In the genomic region with DNA sequence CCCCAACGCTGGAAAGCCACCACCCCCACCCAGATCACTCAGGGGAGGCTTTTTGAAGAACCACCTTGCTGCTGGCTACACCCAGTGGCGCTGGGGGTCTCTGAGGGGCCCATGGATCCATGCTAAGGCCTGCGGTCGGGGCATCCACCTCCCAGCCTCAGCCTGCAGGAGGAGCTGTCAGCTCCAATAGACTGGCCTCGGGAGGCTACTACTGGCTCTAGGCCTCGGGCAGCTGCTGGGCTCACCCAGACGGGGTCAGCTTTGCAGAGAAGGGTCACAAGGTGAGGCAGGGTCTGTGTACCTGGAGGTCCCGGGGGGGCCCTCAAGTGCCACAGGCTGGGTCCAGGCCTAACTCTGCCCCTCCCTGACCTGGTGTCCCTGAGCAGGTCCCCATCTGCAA, we compare ENCODE assay signal across 21 cellular contexts.
DNase-seq lines count a peak whose midpoint lies in the region; ATAC-seq and TF ChIP-seq lines count a peak whose summit lies in the region.
"Had no signal": no experiment of that assay in that cellular context is flagged by ENCODE, and none has a peak within 500 bp of the region (broad histone marks: within the 10 kb centered on the region; RNA-seq: fewer than 3 reads in every experiment).

No MANE protein-coding gene starts in this region.

- no peak overlapping the region for H2AFZ ChIP-seq in HCT116 (ENCODE audit: low read depth, low read length, poor library complexity, severe bottlenecking)
- no peak overlapping the region for H2AFZ ChIP-seq in neuronal stem cell (ENCODE audit: low read length)

- TF ChIP-seq CTCF in HCT116 (IDR thresholded peaks at IDR 0.05 in 2 of 3, conservative IDR thresholded peaks at IDR 0.05 in 1 of 3; ENCODE audit: borderline replicate concordance in 1 of 3, insufficient read depth in 1 of 3, low read depth in 2 of 3, low read length in 2 of 3) (peak in 2 of 3 experiments; percentile 26 to 34; a peak in 3 of 6 replicates), endodermal cell (conservative IDR thresholded peaks at IDR 0.05) (peak; percentile 75)

- H4K20me1 ChIP-seq in HCT116 (ENCODE audit: insufficient read depth), result no peaks in the 10 kb centered on the region

- no peak overlapping the region for H2BK5ac ChIP-seq in neuronal stem cell (ENCODE audit: low read length)

- H3K18ac ChIP-seq in neuronal stem cell (ENCODE audit: low read length), result peak overlapping the region; percentile 21

- DNase-seq in D341Med (ENCODE audit: low spot score) (peak; percentile 31), HCT116 (ENCODE audit: low read depth, low spot score) (no peak), endodermal cell (peak; percentile 76), neuronal stem cell (ENCODE audit: low spot score) (no peak), NCI-H69 (lab: John Stamatoyannopoulos, UW) (no peak)
- DNase-seq in activated T-helper 2 cell treated with anti-CD3 and anti-CD28 coated beads, Interferon-gamma antibody, Interleukin-2, Interleukin-4, amounts not matched to agents 10 μg/mL and 5 μg/mL and 100 μg/mL, durations not matched to agents 14 hours and 24 hours and 36 hours (ENCODE audit: low spot score), result no peak
- no peak for DNase-seq in stimulated activated naive CD4-positive, alpha-beta T cell treated with Interleukin-2 at 50 U/mL for 16 hours (lab: John Stamatoyannopoulos, UW)
- DNase-seq: activated CD4-positive, CD25-positive, alpha-beta regulatory T cell; activated gamma-delta T cell; activated T-cell treated with anti-CD3 and anti-CD28 coated beads, Interleukin-2, amount 50 U/mL, for 24 hours; cortex of kidney; DND-41; effector memory CD8-positive, alpha-beta T cell; naive thymus-derived CD4-positive, alpha-beta T cell; NCI-H1048; SJCRH30; stimulated activated CD4-positive, alpha-beta T cell treated with anti-CD3 and anti-CD28 coated beads, Interleukin-4, amount 100 ng/mL, for 4 hours had no signal

- no peak overlapping the region for H3K4me2 ChIP-seq in HCT116 (ENCODE audit: low read length)
- H3K4me2 ChIP-seq in neuronal stem cell (ENCODE audit: insufficient read depth, low read length, poor library complexity, severe bottlenecking), result no peak overlapping the region

- H3K4me3 ChIP-seq in HCT116 (replicated peaks in 1 of 2; ENCODE audit: low read depth in 1 of 2, low read length in 2 of 2), result no peak overlapping the region
- H3K4me3 ChIP-seq in endodermal cell (ENCODE audit: low read length), result no peak overlapping the region
- H3K4me3 ChIP-seq in neuronal stem cell (ENCODE audit: low read length in 2 of 2), result no peak overlapping the region
- H3K4me3 ChIP-seq: GM12878, SJCRH30, tibial nerve had no signal

- H3K27me3 ChIP-seq in HCT116 (ENCODE audit: insufficient read depth, low read length) (peaks cover 6% of the 10 kb centered on the region; the same call in 1 of the 2 replicates), endodermal cell (ENCODE audit: control insufficient read depth, insufficient read depth, low read length, poor library complexity, severe bottlenecking) (no peaks in the 10 kb centered on the region), neuronal stem cell (ENCODE audit: control insufficient read depth in 3 of 3, insufficient read depth in 3 of 3, low read depth in 1 of 3, low read length in 3 of 3) (peaks cover 0 to 5% (median 0%) of the 10 kb centered on the region in 3 experiments)
- H3K27me3 ChIP-seq: SJCRH30 had no signal

- H4K91ac ChIP-seq in neuronal stem cell (ENCODE audit: low read depth, low read length, poor library complexity), result no peak overlapping the region

- peaks cover 1% of the 10 kb centered on the region for H3K79me1 ChIP-seq in neuronal stem cell (ENCODE audit: low read depth, low read length)

- no peak overlapping the region for H2AK5ac ChIP-seq in neuronal stem cell (ENCODE audit: low read depth, low read length)

- H3K27ac Mint-ChIP-seq in endodermal cell, result no peak overlapping the region
- H3K27ac Mint-ChIP-seq in activated T-helper 2 cell treated with anti-CD3 and anti-CD28 coated beads, Interferon-gamma antibody, Interleukin-2, Interleukin-4, amounts not matched to agents 10 μg/mL and 5 μg/mL and 100 μg/mL, durations not matched to agents 14 hours and 24 hours and 36 hours, result no peak overlapping the region
- H3K27ac Mint-ChIP-seq: activated T-cell treated with anti-CD3 and anti-CD28 coated beads, Interleukin-2, amount 50 U/mL, for 24 hours; effector memory CD8-positive, alpha-beta T cell; IgD-negative memory B cell; naive thymus-derived CD4-positive, alpha-beta T cell; T-cell had no signal

- H3K27ac ChIP-seq in HCT116 (ENCODE audit: low read depth, low read length) (no peak overlapping the region), endodermal cell (ENCODE audit: low read depth, low read length) (no peak overlapping the region), neuronal stem cell (replicated peaks; ENCODE audit: low read length) (no peak overlapping the region)
- H3K27ac ChIP-seq: SJCRH30, tibial nerve had no signal

- no peak for TF ChIP-seq RAD21 in HCT116 (IDR thresholded peaks at IDR 0.05; ENCODE audit: low read depth)

- no peak overlapping the region for H3K14ac ChIP-seq in neuronal stem cell (ENCODE audit: low read length)

- no peak overlapping the region for H3K9ac ChIP-seq in HCT116 (ENCODE audit: low read length)
- no peak overlapping the region for H3K9ac ChIP-seq in endodermal cell (ENCODE audit: extremely low read depth, low read length, poor library complexity, severe bottlenecking)
- H3K9ac ChIP-seq in neuronal stem cell (ENCODE audit: low read depth, low read length, poor library complexity), result no peak overlapping the region

- RAD21 ChIA-PET in HCT116 (lab: Charles Lee; ENCODE audit: low non-redundant PET in 1 of 2, low total read pairs in 2 of 2, uncharacterized antibody in 2 of 2, unreplicated experiment in 2 of 2), result no interaction called here

- intact Hi-C loops in HCT116 (cut with micrococcal nuclease), result no loop called here
- intact Hi-C loops in activated T-helper 2 cell treated with anti-CD3 and anti-CD28 coated beads, Interferon-gamma antibody, Interleukin-2, Interleukin-4, amounts not matched to agents 10 μg/mL and 5 μg/mL and 100 μg/mL, durations not matched to agents 14 hours and 24 hours and 36 hours (cut with micrococcal nuclease), result no loop called here

- H4K8ac ChIP-seq in neuronal stem cell (ENCODE audit: low read depth, low read length), result no peak overlapping the region

- H3K36me3 Mint-ChIP-seq in endodermal cell (ENCODE audit: low read depth), result no peaks in the 10 kb centered on the region
- H3K36me3 Mint-ChIP-seq in activated T-helper 2 cell treated with anti-CD3 and anti-CD28 coated beads, Interferon-gamma antibody, Interleukin-2, Interleukin-4, amounts not matched to agents 10 μg/mL and 5 μg/mL and 100 μg/mL, durations not matched to agents 14 hours and 24 hours and 36 hours (ENCODE audit: low read depth), result no peaks in the 10 kb centered on the region
- H3K36me3 Mint-ChIP-seq: IgD-negative memory B cell; naive thymus-derived CD4-positive, alpha-beta T cell; T-cell had no signal

- BruUV-seq in HCT116 (replicated peaks; lab: Mats Ljungman, UMichigan), result no TSS peak

- no peaks in the 10 kb centered on the region for H3K27me3 Mint-ChIP-seq in endodermal cell (ENCODE audit: insufficient read depth)
- no peaks in the 10 kb centered on the region for H3K27me3 Mint-ChIP-seq in activated T-helper 2 cell treated with anti-CD3 and anti-CD28 coated beads, Interferon-gamma antibody, Interleukin-2, Interleukin-4, amounts not matched to agents 10 μg/mL and 5 μg/mL and 100 μg/mL, durations not matched to agents 14 hours and 24 hours and 36 hours (ENCODE audit: low read depth)

- no peak overlapping the region for H3K4me3 Mint-ChIP-seq in endodermal cell
- no peak overlapping the region for H3K4me3 Mint-ChIP-seq in activated T-helper 2 cell treated with anti-CD3 and anti-CD28 coated beads, Interferon-gamma antibody, Interleukin-2, Interleukin-4, amounts not matched to agents 10 μg/mL and 5 μg/mL and 100 μg/mL, durations not matched to agents 14 hours and 24 hours and 36 hours (ENCODE audit: low read depth)
- H3K4me3 Mint-ChIP-seq: activated T-cell treated with anti-CD3 and anti-CD28 coated beads, Interleukin-2, amount 50 U/mL, for 24 hours; effector memory CD8-positive, alpha-beta T cell; IgD-negative memory B cell; naive thymus-derived CD4-positive, alpha-beta T cell; T-cell had no signal

- no peaks in the 10 kb centered on the region for H3K9me3 Mint-ChIP-seq in endodermal cell
- peaks cover 2% of the 10 kb centered on the region for H3K9me3 Mint-ChIP-seq in activated T-helper 2 cell treated with anti-CD3 and anti-CD28 coated beads, Interferon-gamma antibody, Interleukin-2, Interleukin-4, amounts not matched to agents 10 μg/mL and 5 μg/mL and 100 μg/mL, durations not matched to agents 14 hours and 24 hours and 36 hours
- H3K9me3 Mint-ChIP-seq: effector memory CD8-positive, alpha-beta T cell; IgD-negative memory B cell; T-cell had no signal

- ATAC-seq in HCT116, result peak; percentile 52
- ATAC-seq: effector memory CD8-positive, alpha-beta T cell; GM12878; naive thymus-derived CD4-positive, alpha-beta T cell had no signal

- no peaks in the 10 kb centered on the region for H3K9me2 ChIP-seq in HCT116 (ENCODE audit: insufficient read depth)

- H2BK120ac ChIP-seq in neuronal stem cell (ENCODE audit: low read depth, low read length), result no peak overlapping the region

- no peak overlapping the region for H3K4ac ChIP-seq in neuronal stem cell (ENCODE audit: low read length)

- no peaks in the 10 kb centered on the region for H3K79me2 ChIP-seq in HCT116 (ENCODE audit: insufficient read depth, low read length)

- H3K4me1 ChIP-seq in HCT116 (ENCODE audit: control insufficient read depth in 1 of 2, insufficient read depth in 2 of 2, low read length in 2 of 2) (peaks cover 6 to 8% of the 10 kb centered on the region in 2 experiments; a peak in 3 of 4 replicates), endodermal cell (ENCODE audit: control insufficient read depth, insufficient read depth, low read length) (no peaks in the 10 kb centered on the region), neuronal stem cell (ENCODE audit: control insufficient read depth in 2 of 2, insufficient read depth in 1 of 2, low read depth in 1 of 2, low read length in 2 of 2) (peaks cover 0 to 2% of the 10 kb centered on the region in 2 donors)

- CTCF ChIA-PET in HCT116 (lab: Charles Lee), result no interaction called here

- H3K4me1 Mint-ChIP-seq in endodermal cell, result peaks cover 2% of the 10 kb centered on the region
- no peaks in the 10 kb centered on the region for H3K4me1 Mint-ChIP-seq in activated T-helper 2 cell treated with anti-CD3 and anti-CD28 coated beads, Interferon-gamma antibody, Interleukin-2, Interleukin-4, amounts not matched to agents 10 μg/mL and 5 μg/mL and 100 μg/mL, durations not matched to agents 14 hours and 24 hours and 36 hours (ENCODE audit: low read depth)
- H3K4me1 Mint-ChIP-seq: IgD-negative memory B cell, T-cell had no signal

- POLR2A ChIA-PET in HCT116 (lab: Charles Lee), result no interaction called here

- H3K9me3 ChIP-seq in HCT116 (ENCODE audit: control insufficient read depth in 1 of 2, insufficient read depth in 1 of 2, low read depth in 1 of 2, low read length in 2 of 2) (no peaks in the 10 kb centered on the region), endodermal cell (ENCODE audit: control insufficient read depth, low read length) (no peaks in the 10 kb centered on the region), neuronal stem cell (replicated peaks in 1 of 2; ENCODE audit: control insufficient read depth in 2 of 2, insufficient read depth in 1 of 2, low read depth in 1 of 2, low read length in 2 of 2) (no peaks in the 10 kb centered on the region)
- H3K9me3 ChIP-seq: SJCRH30, tibial nerve had no signal

- H2BK12ac ChIP-seq in neuronal stem cell (ENCODE audit: low read length), result no peak overlapping the region

- H3K23ac ChIP-seq in neuronal stem cell (ENCODE audit: low read depth, low read length, poor library complexity), result no peak overlapping the region

- no peaks in the 10 kb centered on the region for H3K36me3 ChIP-seq in HCT116 (ENCODE audit: control insufficient read depth in 1 of 2, insufficient read depth in 2 of 2, low read length in 2 of 2)
- H3K36me3 ChIP-seq in endodermal cell (ENCODE audit: control insufficient read depth, insufficient read depth, low read length), result no peaks in the 10 kb centered on the region
- H3K36me3 ChIP-seq in neuronal stem cell (replicated peaks in 1 of 2; ENCODE audit: control insufficient read depth in 2 of 2, insufficient read depth in 2 of 2, low read length in 2 of 2), result no peaks in the 10 kb centered on the region
- H3K36me3 ChIP-seq: SJCRH30, tibial nerve had no signal

- H2BK15ac ChIP-seq in neuronal stem cell (ENCODE audit: low read length), result no peak overlapping the region

- no peak for TF ChIP-seq POLR2A in HCT116 (IDR thresholded peaks at IDR 0.05; ENCODE audit: borderline replicate concordance, extremely low read depth, insufficient read depth, insufficient read length)

- 77 to 80% methylated on average over 5 to 8 of the region's 8 CpGs for WGBS in endodermal cell (ENCODE audit: insufficient coverage in 1 of 2, insufficient read length in 1 of 2), 2 experiments
- no CpG with 5 or more reads among the region's 8 CpGs for WGBS in neuronal stem cell (ENCODE audit: extremely low coverage in 2 of 2, insufficient read length in 2 of 2, insufficient replicate concordance in 1 of 2), 2 donors

Comparison
In these comparisons a context has a peak if more than half of its experiments do, and no peak if none do; other contexts are left out.
1. DNase-seq: peak in D341Med (single experiment) and endodermal cell (single experiment); none in HCT116 (single experiment), neuronal stem cell (single experiment), NCI-H69 (single experiment), activated T-helper 2 cell treated with anti-CD3 and anti-CD28 coated beads, Interferon-gamma antibody, Interleukin-2, Interleukin-4, amounts not matched to agents 10 μg/mL and 5 μg/mL and 100 μg/mL, durations not matched to agents 14 hours and 24 hours and 36 hours (single experiment) and stimulated activated naive CD4-positive, alpha-beta T cell treated with Interleukin-2 at 50 U/mL for 16 hours (single experiment).